Comparison of ENCODE assay signal across 19 cellular contexts in the genomic region with DNA sequence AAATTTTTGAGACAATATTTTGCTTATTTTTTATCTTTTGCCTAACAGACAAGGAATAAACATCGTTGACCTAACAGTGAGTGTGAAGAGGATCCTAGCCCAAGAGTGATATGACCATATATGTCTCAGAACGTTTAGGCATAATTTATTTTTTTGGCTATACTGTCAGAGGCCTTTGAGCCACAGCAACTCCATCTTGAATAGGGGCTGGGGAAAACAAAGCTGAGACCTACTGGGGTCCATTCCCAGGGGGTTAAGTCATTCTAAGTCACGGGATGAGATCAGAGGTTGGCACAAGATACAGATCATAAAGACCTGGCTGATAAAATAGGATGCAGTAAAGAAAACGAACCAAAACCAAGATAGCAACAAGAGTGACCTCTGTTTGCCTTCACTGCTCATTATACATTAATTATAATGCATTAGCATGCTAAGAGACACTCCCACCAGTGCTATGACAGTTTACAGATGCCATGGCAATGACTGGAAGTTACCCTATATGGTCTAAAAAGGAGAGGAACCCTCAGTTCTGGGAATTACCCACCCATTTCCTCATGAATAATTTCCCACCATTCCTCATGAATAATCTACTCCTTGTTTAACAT.
DNase-seq lines count a peak whose midpoint lies in the region; ATAC-seq, FAIRE-seq and TF ChIP-seq lines count a peak whose summit lies in the region.
"Had no signal": no experiment of that assay in that cellular context is flagged by ENCODE, and none has a peak within 500 bp of the region (broad histone marks: within the 10 kb centered on the region; RNA-seq: fewer than 3 reads in every experiment).

No MANE protein-coding gene starts in this region.

- H3K9me3 ChIP-seq in H9 (ENCODE audit: control insufficient read depth, low read depth, low read length) (no peaks in the 10 kb centered on the region), K562 (replicated peaks; ENCODE audit: control insufficient read depth, insufficient read depth, low read depth, low read length) (no peaks in the 10 kb centered on the region), neuronal stem cell (replicated peaks in 1 of 2; ENCODE audit: control insufficient read depth in 2 of 2, insufficient read depth in 1 of 2, low read depth in 1 of 2, low read length in 2 of 2) (no peaks in the 10 kb centered on the region)

- H2AK5ac ChIP-seq in H9 (ENCODE audit: insufficient read length, low read length) (no peak overlapping the region), neuronal stem cell (ENCODE audit: low read depth, low read length) (no peak overlapping the region)

- H4K91ac ChIP-seq in H9 (ENCODE audit: insufficient read length, low read depth, low read length) (no peak overlapping the region), neuronal stem cell (ENCODE audit: low read depth, low read length, poor library complexity) (no peak overlapping the region)

- H3K14ac ChIP-seq in H9 (ENCODE audit: insufficient read depth, low read length) (no peak overlapping the region), neuronal stem cell (ENCODE audit: low read length) (no peak overlapping the region)

- no TSS peak for BruUV-seq in K562 (replicated peaks; lab: Mats Ljungman, UMichigan)

- H2BK12ac ChIP-seq in H9 (ENCODE audit: insufficient read length, low read depth, low read length), result no peak overlapping the region
- no peak overlapping the region for H2BK12ac ChIP-seq in neuronal stem cell (ENCODE audit: low read length)

- TF ChIP-seq CTCF in H9 (conservative IDR thresholded peaks at IDR 0.05) (no peak), K562 (IDR thresholded peaks at IDR 0.05 in 2 of 3, conservative IDR thresholded peaks at IDR 0.05 in 1 of 3; ENCODE audit: insufficient read depth in 2 of 3, low read depth in 1 of 3, low read length in 3 of 3) (no peak)

- H2BK120ac ChIP-seq in H9 (ENCODE audit: low read depth, low read length, poor library complexity, severe bottlenecking), result no peak overlapping the region
- no peak overlapping the region for H2BK120ac ChIP-seq in neuronal stem cell (ENCODE audit: low read depth, low read length)

- H3K4me3 ChIP-seq in K562 (no peak overlapping the region), neuronal stem cell (ENCODE audit: low read length in 2 of 2) (no peak overlapping the region)

- H3K79me1 ChIP-seq in H9 (ENCODE audit: insufficient read depth, low read depth, low read length, poor library complexity, severe bottlenecking), result no peaks in the 10 kb centered on the region
- H3K79me1 ChIP-seq in neuronal stem cell (ENCODE audit: low read depth, low read length), result no peaks in the 10 kb centered on the region

- WGBS in H9 (ENCODE audit: extremely low coverage, insufficient read length, low lambda C conversion rate), result no CpG with 5 or more reads among the region's 4 CpGs
- 0% methylated on average over 3 of the region's 4 CpGs for WGBS in K562 (ENCODE audit: insufficient coverage, low coverage, missing lambda C conversion rate)
- WGBS in neuronal stem cell (ENCODE audit: extremely low coverage in 2 of 2, insufficient read length in 2 of 2, insufficient replicate concordance in 1 of 2), 2 donors, result no CpG with 5 or more reads among the region's 4 CpGs

- H2BK5ac ChIP-seq in H9 (ENCODE audit: insufficient read length, low read length) (no peak overlapping the region), neuronal stem cell (ENCODE audit: low read length) (no peak overlapping the region)

- TF ChIP-seq POLR2A in K562 (conservative IDR thresholded peaks at IDR 0.05), result no peak

- H3K4me3 Mint-ChIP-seq in H9, result no peak overlapping the region; a peak in 1 of 5 replicates
- H3K4me3 Mint-ChIP-seq in T-helper 2 cell treated with Interferon-gamma antibody and Interleukin-4, amounts not matched to agents 5 μg/mL and 100 μg/mL, for 36 hours, result no peak overlapping the region
- H3K4me3 Mint-ChIP-seq: IgD-negative memory B cell had no signal

- H3K9ac ChIP-seq in H9 (ENCODE audit: extremely low read depth, insufficient read length, low read length) (no peak overlapping the region), K562 (ENCODE audit: insufficient read depth in 1 of 2, low read depth in 2 of 2, low read length in 2 of 2) (no peak overlapping the region), neuronal stem cell (ENCODE audit: low read depth, low read length, poor library complexity) (no peak overlapping the region)

- intact Hi-C loops in K562 (cut with micrococcal nuclease), result no loop called here

- H3K27me3 Mint-ChIP-seq in H9 (ENCODE audit: low read depth), result no peaks in the 10 kb centered on the region
- no peaks in the 10 kb centered on the region for H3K27me3 Mint-ChIP-seq in T-helper 2 cell treated with Interferon-gamma antibody and Interleukin-4, amounts not matched to agents 5 μg/mL and 100 μg/mL, for 36 hours (ENCODE audit: low read depth)
- H3K27me3 Mint-ChIP-seq: IgD-negative memory B cell had no signal

- TF ChIP-seq EP300 in K562 (IDR thresholded peaks at IDR 0.05; ENCODE audit: low read length), result no peak

- H4K20me1 ChIP-seq in H9 (ENCODE audit: control insufficient read depth, insufficient read depth, insufficient read length) (no peaks in the 10 kb centered on the region), K562 (replicated peaks; ENCODE audit: control insufficient read depth, insufficient read depth, low read length) (no peaks in the 10 kb centered on the region)

- H3K4me1 Mint-ChIP-seq in H9, result peaks cover 36 to 40% of the 10 kb centered on the region in 2 experiments
- H3K4me1 Mint-ChIP-seq in T-helper 2 cell treated with Interferon-gamma antibody and Interleukin-4, amounts not matched to agents 5 μg/mL and 100 μg/mL, for 36 hours (ENCODE audit: low read depth), result no peaks in the 10 kb centered on the region
- H3K4me1 Mint-ChIP-seq: IgD-negative memory B cell had no signal

- H3K23me2 ChIP-seq in H9 (ENCODE audit: insufficient read length, low read depth, low read length, poor library complexity, severe bottlenecking), result no peaks in the 10 kb centered on the region

- no peak for TF ChIP-seq RAD21 in K562 (CRISPR knock-in tag; conservative IDR thresholded peaks at IDR 0.05 in 1 of 2, IDR thresholded peaks at IDR 0.05 in 1 of 2)

- no peak overlapping the region for H2BK20ac ChIP-seq in H9 (ENCODE audit: low read depth, low read length, poor library complexity, severe bottlenecking)

- no peaks in the 10 kb centered on the region; a peak in 1 of 7 replicates for H3K36me3 Mint-ChIP-seq in H9 (ENCODE audit: insufficient read depth in 1 of 3, low read depth in 3 of 3)
- H3K36me3 Mint-ChIP-seq in T-helper 2 cell treated with Interferon-gamma antibody and Interleukin-4, amounts not matched to agents 5 μg/mL and 100 μg/mL, for 36 hours (ENCODE audit: low read depth), result no peaks in the 10 kb centered on the region
- H3K36me3 Mint-ChIP-seq: IgD-negative memory B cell had no signal

- H3K36me3 ChIP-seq in K562 (ENCODE audit: control insufficient read depth, insufficient read depth, low read length) (no peaks in the 10 kb centered on the region), neuronal stem cell (replicated peaks in 1 of 2; ENCODE audit: control insufficient read depth in 2 of 2, insufficient read depth in 2 of 2, low read length in 2 of 2) (no peaks in the 10 kb centered on the region)

- H3K4me2 ChIP-seq in H9 (ENCODE audit: insufficient read depth, insufficient read length, low read length), result no peak overlapping the region
- no peak overlapping the region for H3K4me2 ChIP-seq in K562 (ENCODE audit: insufficient read depth, low read length)
- H3K4me2 ChIP-seq in neuronal stem cell (ENCODE audit: insufficient read depth, low read length, poor library complexity, severe bottlenecking), result no peak overlapping the region

- H3K23ac ChIP-seq in H9 (ENCODE audit: insufficient read length, low read depth, low read length) (no peak overlapping the region), neuronal stem cell (ENCODE audit: low read depth, low read length, poor library complexity) (no peak overlapping the region)

- H3K4ac ChIP-seq in H9 (ENCODE audit: low read depth, low read length) (no peak overlapping the region), neuronal stem cell (ENCODE audit: low read length) (no peak overlapping the region)

- no peak overlapping the region for H2AFZ ChIP-seq in H9 (ENCODE audit: low read length)
- H2AFZ ChIP-seq in K562 (ENCODE audit: low read depth, low read length), result no peak overlapping the region
- peak overlapping the region; percentile 76 for H2AFZ ChIP-seq in neuronal stem cell (ENCODE audit: low read length)

- no peak overlapping the region for H4K5ac ChIP-seq in H9 (ENCODE audit: insufficient read length, low read depth, low read length)

- no peak overlapping the region for H3K27ac ChIP-seq in H9 (ENCODE audit: insufficient read length, low read depth, low read length)
- no peak overlapping the region for H3K27ac ChIP-seq in K562 (ENCODE audit: extremely low read depth, low read depth, low read length)
- H3K27ac ChIP-seq in neuronal stem cell (replicated peaks; ENCODE audit: low read length), result no peak overlapping the region

- no peak for FAIRE-seq in K562 (lab: Jason Lieb, UNC)
- FAIRE-seq: GM19239 had no signal

- POLR2A ChIA-PET in K562 (lab: Yijun Ruan, JAX), result no interaction called here

- CTCF ChIA-PET in K562 (lab: Yijun Ruan, JAX; ENCODE audit: low intra/inter-chr PET ratio), result no interaction called here

- H2BK15ac ChIP-seq in H9 (ENCODE audit: low read depth, low read length), result no peak overlapping the region
- H2BK15ac ChIP-seq in neuronal stem cell (ENCODE audit: low read length), result no peak overlapping the region

- ATAC-seq in K562 (no peak), GM18511 (IDR thresholded peaks at IDR 0.05; ENCODE audit: unreplicated experiment) (no peak)
- ATAC-seq: HCT116, Panc1 had no signal

- in situ Hi-C loops in K562 (cut with MboI), result no loop called here

- H3K18ac ChIP-seq in H9 (ENCODE audit: insufficient read length, low read depth, low read length), result no peak overlapping the region
- no peak overlapping the region for H3K18ac ChIP-seq in neuronal stem cell (ENCODE audit: low read length)

- H3T11ph ChIP-seq in H9 (ENCODE audit: low read length), result peak overlapping the region; percentile 6

- H3K79me2 ChIP-seq in H9 (ENCODE audit: insufficient read depth, low read length) (no peaks in the 10 kb centered on the region), K562 (ENCODE audit: control insufficient read depth, insufficient read depth, low read length) (no peaks in the 10 kb centered on the region)

- H3K4me1 ChIP-seq in H9 (ENCODE audit: insufficient read depth, low read length) (peaks cover 2% of the 10 kb centered on the region; the same call in 1 of the 2 replicates), K562 (replicated peaks in 1 of 2; ENCODE audit: control insufficient read depth in 2 of 2, insufficient read depth in 2 of 2, low read length in 2 of 2) (no peaks in the 10 kb centered on the region), neuronal stem cell (ENCODE audit: control insufficient read depth in 2 of 2, insufficient read depth in 1 of 2, low read depth in 1 of 2, low read length in 2 of 2) (peaks cover 2 to 6% of the 10 kb centered on the region in 2 donors)

- no peak overlapping the region for H4K8ac ChIP-seq in H9 (replicated peaks; ENCODE audit: insufficient read length, low read depth, low read length)
- H4K8ac ChIP-seq in neuronal stem cell (ENCODE audit: low read depth, low read length), result no peak overlapping the region

- no peaks in the 10 kb centered on the region for H3K9me1 ChIP-seq in K562 (ENCODE audit: control insufficient read depth, insufficient read depth, low read length)

- peak overlapping the region; percentile 35 to 86 (median 42); a peak in 5 of 7 replicates for H3K27ac Mint-ChIP-seq in H9
- no peak overlapping the region for H3K27ac Mint-ChIP-seq in T-helper 2 cell treated with Interferon-gamma antibody and Interleukin-4, amounts not matched to agents 5 μg/mL and 100 μg/mL, for 36 hours
- H3K27ac Mint-ChIP-seq: IgD-negative memory B cell had no signal

- H3K27me3 ChIP-seq in H9 (ENCODE audit: insufficient read depth, low read length), result no peaks in the 10 kb centered on the region
- H3K27me3 ChIP-seq in K562 (ENCODE audit: control insufficient read depth in 2 of 2, insufficient read depth in 2 of 2, low read length in 2 of 2), result no peaks in the 10 kb centered on the region
- no peaks in the 10 kb centered on the region for H3K27me3 ChIP-seq in neuronal stem cell (ENCODE audit: control insufficient read depth in 3 of 3, insufficient read depth in 3 of 3, low read depth in 1 of 3, low read length in 3 of 3)

- H3K56ac ChIP-seq in H9 (ENCODE audit: insufficient read length, low read depth, low read length), result no peak overlapping the region

- DNase-seq in H9 (no peak), OCI-M1 (lab: John Stamatoyannopoulos, UW) (peak; percentile 34), K562 (ENCODE audit: extremely low read depth in 1 of 4, low spot score in 3 of 4) (no peak), neuronal stem cell (ENCODE audit: low spot score) (no peak), AG20443 (ENCODE audit: low spot score) (no peak), HUDEP-2 (lab: John Stamatoyannopoulos, UW; ENCODE audit: unreplicated experiment in 76 of 76) (no peak)
- DNase-seq in T-helper 2 cell treated with Interferon-gamma antibody and Interleukin-4, amounts not matched to agents 5 μg/mL and 100 μg/mL, for 36 hours (ENCODE audit: low spot score), result no peak
- DNase-seq: AML-193, COR-L47, NCI-H1436, NCI-H2029, NCI-H2171, NCI-H446 treated with DMSO at 0.1 percent for 48 hours, NCI-H748 treated with DMSO at 0.1 percent for 48 hours had no signal

- no peaks in the 10 kb centered on the region; a peak in 1 of 5 replicates for H3K9me3 Mint-ChIP-seq in H9
- peaks cover 26% of the 10 kb centered on the region for H3K9me3 Mint-ChIP-seq in T-helper 2 cell treated with Interferon-gamma antibody and Interleukin-4, amounts not matched to agents 5 μg/mL and 100 μg/mL, for 36 hours
